ENCODE assay signal across 13 cellular contexts in genomic region chr3:39264053-39264452, GRCh38. TPM values are rescaled to one million over a fixed set of nuclear protein-coding genes. Genes with fewer than 3 reads are reported as not detected.
"Had no signal": no experiment of that assay in that cellular context is flagged by ENCODE, and none has a peak within 500 bp of the region (broad histone marks: within the 10 kb centered on the region; RNA-seq: fewer than 3 reads in every experiment).

No MANE protein-coding gene starts in this region.

- H3K9me3 ChIP-seq: adrenal gland, colonic mucosa, gastrocnemius medialis, tibial nerve, vagina had no signal

- DNase-seq: activated CD4-positive, alpha-beta T cell treated with anti-CD3 and anti-CD28 coated beads for 36 hours; activated CD8-positive, alpha-beta memory T cell treated with anti-CD3 and anti-CD28 coated beads for 24 hours; activated naive CD4-positive, alpha-beta T cell treated with anti-CD3 and anti-CD28 coated beads for 36 hours; adrenal gland; colonic mucosa; effector CD8-positive, alpha-beta T cell; gastrocnemius medialis; left ventricle myocardium superior; stimulated activated CD4-positive, alpha-beta T cell treated with anti-CD3 and anti-CD28 coated beads, Interleukin-4, amount 100 ng/mL, for 24 hours had no signal

- H3K9me3 Mint-ChIP-seq: activated naive CD4-positive, alpha-beta T cell treated with anti-CD3 and anti-CD28 coated beads for 36 hours had no signal

- H3K27ac Mint-ChIP-seq: activated CD4-positive, alpha-beta T cell treated with anti-CD3 and anti-CD28 coated beads for 36 hours; activated naive CD4-positive, alpha-beta T cell treated with anti-CD3 and anti-CD28 coated beads for 36 hours had no signal

- H3K4me1 ChIP-seq: colonic mucosa, parathyroid adenoma had no signal

- H3K4me3 Mint-ChIP-seq: activated CD4-positive, alpha-beta T cell treated with anti-CD3 and anti-CD28 coated beads for 36 hours; activated naive CD4-positive, alpha-beta T cell treated with anti-CD3 and anti-CD28 coated beads for 36 hours had no signal

- ATAC-seq: activated CD4-positive, alpha-beta T cell treated with anti-CD3 and anti-CD28 coated beads for 36 hours; gastrocnemius medialis; left ventricle myocardium superior had no signal

- H3K4me3 ChIP-seq: adrenal gland, colonic mucosa, gastrocnemius medialis, tibial nerve, vagina had no signal

- H3K36me3 ChIP-seq: adrenal gland, colonic mucosa, gastrocnemius medialis, tibial nerve, vagina had no signal

- H3K27ac ChIP-seq: adrenal gland, colonic mucosa, gastrocnemius medialis, parathyroid adenoma, tibial nerve, vagina had no signal

- H3K27me3 ChIP-seq: adrenal gland, colonic mucosa, gastrocnemius medialis, tibial nerve, vagina had no signal

RNA-seq across cellular contexts. Expression of gene CX3CR1, which starts 15.8 kb away (rescaled TPM):
- polyA plus RNA-seq: fibroblast of lung had no signal
